2 cellular contexts compared by ENCODE assay signal in genomic region chr1:109954180-109954579, GRCh38.
TF ChIP-seq lines count a peak whose summit lies in the region.

No MANE protein-coding gene starts in this region.

TF ChIP-seq in liver, 16 proteins besides CTCF, POLR2A, EP300 and RAD21:
- TF ChIP-seq NR2F2 (IDR thresholded peaks at IDR 0.05) (peak; percentile 51), ZBTB33 (IDR thresholded peaks at IDR 0.05) (no peak)

TF ChIP-seq in HepG2, 621 proteins besides CTCF, POLR2A, EP300 and RAD21:
- no peak for TF ChIP-seq DDIT3 (CRISPR knock-in tag; IDR thresholded peaks at IDR 0.05)
- no peak for TF ChIP-seq NFYB (CRISPR knock-in tag; IDR thresholded peaks at IDR 0.05)
- no peak for TF ChIP-seq ZEB1 (IDR thresholded peaks at IDR 0.05; ENCODE audit: insufficient replicate concordance, low read depth)
- no peak for TF ChIP-seq ZNF574 (CRISPR knock-in tag; IDR thresholded peaks at IDR 0.05)
- TF ChIP-seq MLX (CRISPR knock-in tag; IDR thresholded peaks at IDR 0.05): no peak
TF ChIP-seq in HepG2: peak in this region for 0.
